Comparison of ENCODE assay signal across 1 cellular context in genomic region chr19:29941828-29942403, GRCh38.
TF ChIP-seq lines count a peak whose summit lies in the region.

Gene URI1 (plus strand): TSS chr19:29942239. CDS start chr19:29942548, 309 bp downstream.

TF ChIP-seq in K562, 482 proteins besides CTCF, POLR2A, EP300 and RAD21 (continued from another document):
- TF ChIP-seq ETS1 (conservative IDR thresholded peaks at IDR 0.05; ENCODE audit: control insufficient read depth, low read depth, low read length), result peak; percentile 60; the same call in 1 of the 2 replicates
- TF ChIP-seq SNIP1 (IDR thresholded peaks at IDR 0.05; ENCODE audit: low read depth), result no peak
- TF ChIP-seq MGA (IDR thresholded peaks at IDR 0.05), result peak; percentile 88
- no peak for TF ChIP-seq SMARCE1 (IDR thresholded peaks at IDR 0.05)
- TF ChIP-seq ZNF277 (CRISPR knock-in tag; IDR thresholded peaks at IDR 0.05; ENCODE audit: borderline replicate concordance), result no peak
- TF ChIP-seq ZNF707 (CRISPR knock-in tag; conservative IDR thresholded peaks at IDR 0.05), result no peak
- TF ChIP-seq ILK (tag; IDR thresholded peaks at IDR 0.05; ENCODE audit: borderline replicate concordance, low read depth), result no peak
- no peak for TF ChIP-seq ZSCAN32 (CRISPR knock-in tag; IDR thresholded peaks at IDR 0.05)
- TF ChIP-seq RBM22 (IDR thresholded peaks at IDR 0.05; ENCODE audit: low read depth, low read length, poor library complexity, severe bottlenecking), result no peak
- TF ChIP-seq NELFE (IDR thresholded peaks at IDR 0.05; ENCODE audit: insufficient read depth, insufficient read length), result no peak
- TF ChIP-seq HDAC8 (tag; IDR thresholded peaks at IDR 0.05), result no peak
- no peak for TF ChIP-seq FUS (optimal IDR thresholded peaks at IDR 0.05; ENCODE audit: low read depth, low read length)
- no peak for TF ChIP-seq KHSRP (IDR thresholded peaks at IDR 0.05)
- TF ChIP-seq DNMT1 (IDR thresholded peaks at IDR 0.05), result no peak
- TF ChIP-seq CAMTA2 (CRISPR knock-in tag; conservative IDR thresholded peaks at IDR 0.05), result no peak
- TF ChIP-seq RCOR1 (IDR thresholded peaks at IDR 0.05; ENCODE audit: borderline replicate concordance in 1 of 2, low read depth in 2 of 2, low read length in 2 of 2), result 0 out of 4 replicates have a peak, but pooled peaks of 1 of the 2 experiments have one; percentile 15
- TF ChIP-seq E2F1 (CRISPR knock-in tag; IDR thresholded peaks at IDR 0.05), result no peak
- no peak for TF ChIP-seq USF1 (CRISPR knock-in tag; IDR thresholded peaks at IDR 0.05)
- no peak for TF ChIP-seq ZBTB9 (CRISPR knock-in tag; IDR thresholded peaks at IDR 0.05)
- peak in 1 of 3 experiments; percentile 41 for TF ChIP-seq YY1 (IDR thresholded peaks at IDR 0.05; ENCODE audit: borderline replicate concordance in 1 of 3, control insufficient read depth in 1 of 3, extremely low read depth in 1 of 3, insufficient read depth in 3 of 3, insufficient read length in 1 of 3, insufficient replicate concordance in 2 of 3, low read depth in 1 of 3, low read length in 2 of 3)
- TF ChIP-seq ZNF24 (IDR thresholded peaks at IDR 0.05), result peak; percentile 34; the same call in 1 of the 2 replicates
- TF ChIP-seq JUND (IDR thresholded peaks at IDR 0.05; ENCODE audit: borderline replicate concordance, low read depth, low read length), result no peak
- no peak for TF ChIP-seq JUND (tag; IDR thresholded peaks at IDR 0.05; ENCODE audit: borderline replicate concordance, low read depth, low read length)
- TF ChIP-seq HCFC1 (IDR thresholded peaks at IDR 0.05; ENCODE audit: low read depth, low read length), result peak; percentile 37
- TF ChIP-seq TARDBP (IDR thresholded peaks at IDR 0.05), result no peak
- no peak for TF ChIP-seq MBD2 (IDR thresholded peaks at IDR 0.05; ENCODE audit: borderline replicate concordance, low read depth)
- TF ChIP-seq RFX7 (CRISPR knock-in tag; IDR thresholded peaks at IDR 0.05), result no peak
- TF ChIP-seq PPARD (CRISPR knock-in tag; IDR thresholded peaks at IDR 0.05), result no peak
